In genomic region chr9:88998911-88999310, GRCh38 we compare ENCODE assay signal across 14 cellular contexts. TPM values are rescaled to one million over a fixed set of nuclear protein-coding genes. Genes with fewer than 3 reads are reported as not detected.
DNase-seq lines count a peak whose midpoint lies in the region; ATAC-seq, FAIRE-seq and TF ChIP-seq lines count a peak whose summit lies in the region.
"Had no signal": no experiment of that assay in that cellular context is flagged by ENCODE, and none has a peak within 500 bp of the region (broad histone marks: within the 10 kb centered on the region; RNA-seq: fewer than 3 reads in every experiment).

No MANE protein-coding gene starts in this region.

- intact Hi-C loops in endothelial cell of umbilical vein (cut with micrococcal nuclease): no loop called here
- intact Hi-C loops in transverse colon (cut with DNase I; ENCODE audit: low total_unique reads): no loop called here

- in situ Hi-C loops in transverse colon (cut with MboI; ENCODE audit: low pct_ligation_motif_present in 1 of 4, low pct_unique_long_range_greater_than_20kb in 1 of 4, low sequenced_read_pairs in 3 of 4): loop anchor here in 1 of 4 donors (25.0 kb wide), 1 partner anchor 1312 kb away; no protein-coding TSS in a partner anchor

- 64 to 79% methylated on average over 9 of the region's 9 CpGs for WGBS in lung, 2 donors
- WGBS in transverse colon (ENCODE audit: low coverage in 1 of 2), 2 donors: 68% methylated on average over 9 of the region's 9 CpGs; no CpG with 5 or more reads in 1 of the 2 donors

- ATAC-seq in lung (ENCODE audit: insufficient read depth, low FRiP score): peak; percentile 36
- ATAC-seq: T-helper 17 cell had no signal

- H3K36me3 ChIP-seq in MG63 (peaks cover 81% of the 10 kb centered on the region), endothelial cell of umbilical vein (ENCODE audit: control insufficient read depth in 2 of 2, extremely low read depth in 1 of 2, insufficient read depth in 2 of 2, low read length in 2 of 2) (peaks cover 2 to 4% of the 10 kb centered on the region in 2 experiments), lung (ENCODE audit: control insufficient read depth in 2 of 2, insufficient read depth in 2 of 2, low read length in 2 of 2) (no peaks in the 10 kb centered on the region), transverse colon (no peaks in the 10 kb centered on the region)

- peaks cover 62% of the 10 kb centered on the region for H3K79me2 ChIP-seq in endothelial cell of umbilical vein (ENCODE audit: control insufficient read depth, insufficient read depth, low read length)

- H3K4me1 ChIP-seq in endothelial cell of umbilical vein (ENCODE audit: control insufficient read depth, extremely low read depth, insufficient read depth, low read length): peaks cover 14% of the 10 kb centered on the region
- peaks cover 2 to 4% of the 10 kb centered on the region in 2 donors for H3K4me1 ChIP-seq in lung (ENCODE audit: control insufficient read depth in 2 of 2, insufficient read depth in 2 of 2, low read length in 2 of 2)
- H3K4me1 ChIP-seq in transverse colon: peaks cover 7 to 31% (median 15%) of the 10 kb centered on the region in 4 donors

- H3K9me3 ChIP-seq in MG63 (no peaks in the 10 kb centered on the region), endothelial cell of umbilical vein (replicated peaks; ENCODE audit: control insufficient read depth, insufficient read depth, low read length) (no peaks in the 10 kb centered on the region), lung (ENCODE audit: control insufficient read depth in 2 of 2, insufficient read depth in 1 of 2, low read length in 1 of 2) (no peaks in the 10 kb centered on the region), transverse colon (no peaks in the 10 kb centered on the region)

- no peaks in the 10 kb centered on the region for H3K9me1 ChIP-seq in endothelial cell of umbilical vein (replicated peaks; ENCODE audit: control insufficient read depth, extremely low read depth, insufficient read depth, low read length)

- POLR2A ChIA-PET in endothelial cell of umbilical vein (lab: Charles Lee): no interaction called here

- no peak for TF ChIP-seq EP300 in transverse colon (IDR thresholded peaks at IDR 0.05; ENCODE audit: low read depth)

- no peak overlapping the region for H2AFZ ChIP-seq in endothelial cell of umbilical vein (ENCODE audit: low read depth, low read length)

- H3K9ac ChIP-seq in endothelial cell of umbilical vein (replicated peaks; ENCODE audit: extremely low read depth, insufficient read depth, low read length): no peak overlapping the region

- H3K27me3 ChIP-seq in MG63: no peaks in the 10 kb centered on the region
- H3K27me3 ChIP-seq in endothelial cell of umbilical vein (ENCODE audit: control insufficient read depth in 2 of 2, insufficient read depth in 2 of 2, low read length in 2 of 2): no peaks in the 10 kb centered on the region
- H3K27me3 ChIP-seq in lung (ENCODE audit: control insufficient read depth, insufficient read depth): no peaks in the 10 kb centered on the region
- no peaks in the 10 kb centered on the region for H3K27me3 ChIP-seq in transverse colon

- dilution Hi-C loops in endothelial cell of umbilical vein (cut with MboI; ENCODE audit: extremely low pct_ligation_motif_present, low sequenced_read_pairs): no loop called here

- CTCF ChIA-PET in endothelial cell of umbilical vein (lab: Charles Lee): interaction anchor here (0.6 to 1.3 kb wide), 4 partner anchors 217 to 420 kb away, joined by 3 to 9 read pairs (median 3); no protein-coding TSS in a partner anchor

- BruUV-seq in endothelial cell of umbilical vein (replicated peaks; lab: Mats Ljungman, UMichigan): no TSS peak

- TF ChIP-seq POLR2A in endothelial cell of umbilical vein (IDR thresholded peaks at IDR 0.05; ENCODE audit: low read depth, low read length) (no peak), transverse colon (IDR thresholded peaks at IDR 0.05) (no peak)

- no peaks in the 10 kb centered on the region for H4K20me1 ChIP-seq in endothelial cell of umbilical vein (replicated peaks; ENCODE audit: control insufficient read depth, extremely low read depth, insufficient read depth, low read length)

- DNase-seq in MG63 (peak; percentile 94), endothelial cell of umbilical vein (ENCODE audit: low read depth, low spot score) (peak; percentile 15), lung (ENCODE audit: low spot score) (peak; percentile 58), transverse colon (no peak), SW480 (ENCODE audit: low spot score) (no peak), cerebellar cortex (ENCODE audit: low spot score) (no peak), midbrain (lab: John Stamatoyannopoulos, UW) (no peak)
- DNase-seq: DND-41, H9, NCI-H1048, NCI-H774, T-helper 17 cell, trophoblast cell had no signal

- H3K27ac ChIP-seq in endothelial cell of umbilical vein (ENCODE audit: insufficient read depth, low read depth, low read length) (no peak overlapping the region), lung (ENCODE audit: low read depth in 1 of 2, low read length in 1 of 2) (no peak overlapping the region), transverse colon (peak overlapping the region; percentile 21 to 60 (median 45))

- FAIRE-seq in endothelial cell of umbilical vein (lab: Jason Lieb, UNC): no peak

- TF ChIP-seq CTCF in endothelial cell of umbilical vein (IDR thresholded peaks at IDR 0.05; ENCODE audit: extremely low read depth in 1 of 2, insufficient read depth in 1 of 2, low read depth in 1 of 2, low read length in 2 of 2) (no peak), lung (IDR thresholded peaks at IDR 0.05; ENCODE audit: control extremely low read depth, extremely low read depth) (no peak), transverse colon (IDR thresholded peaks at IDR 0.05) (no peak)

- H3K4me2 ChIP-seq in endothelial cell of umbilical vein (ENCODE audit: insufficient read depth, low read length): no peak overlapping the region

- H3K4me3 ChIP-seq in MG63 (no peak overlapping the region), endothelial cell of umbilical vein (replicated peaks in 1 of 3; ENCODE audit: insufficient read depth in 1 of 3, low read depth in 1 of 3, low read length in 3 of 3) (no peak overlapping the region), lung (no peak overlapping the region), transverse colon (no peak overlapping the region)

TF ChIP-seq in endothelial cell of umbilical vein, 7 proteins besides CTCF, POLR2A, EP300 and RAD21:
- TF ChIP-seq MAX (IDR thresholded peaks at IDR 0.05; ENCODE audit: insufficient read depth, insufficient read length) (no peak), MYC (IDR thresholded peaks at IDR 0.05; ENCODE audit: low read depth, low read length) (no peak), FOS (IDR thresholded peaks at IDR 0.05; ENCODE audit: borderline replicate concordance, insufficient read depth, low read length) (no peak), JUN (IDR thresholded peaks at IDR 0.05; ENCODE audit: borderline replicate concordance, insufficient read depth, insufficient read length, low read depth) (no peak), POLR2AphosphoS5 (IDR thresholded peaks at IDR 0.05; ENCODE audit: insufficient read depth, low read depth, low read length) (no peak), EZH2 (IDR thresholded peaks at IDR 0.05; ENCODE audit: borderline replicate concordance, low read depth, low read length, severe bottlenecking) (no peak), GATA2 (IDR thresholded peaks at IDR 0.05; ENCODE audit: insufficient read depth, insufficient read length, low read depth, low read length) (no peak)

RNA-seq across cellular contexts. Expression of gene S1PR3, which starts 7.6 kb away (rescaled TPM):
- 38.7 and 45.1 TPM in 2 replicates for total RNA-seq in MG63 (2014; rRNA removed; shearing (Covaris generic); ENCODE audit: low replicate concordance)
- total RNA-seq in endothelial cell of umbilical vein (18.9 and 25.8 TPM in 2 replicates), lung (10 to 100 TPM; 14.5 to 38.7 TPM), transverse colon (10 to 100 TPM in 2 of 4 donors, 1 to 10 TPM in 2; 2.0 to 13.5 (median 8.3) TPM)
- polyA plus RNA-seq in endothelial cell of umbilical vein (11.3 and 12.5 TPM in 2 replicates), lung (10 to 100 TPM in 1 of 2 donors, 1 to 10 TPM in 1; 2.8 to 14.0 TPM)
- 8.1 and 8.2 TPM in 2 replicates for polyA plus RNA-seq in endothelial cell of umbilical vein (2011; cell fraction: cytosol; rRNA removed)
- 4.9 and 5.8 TPM in 2 replicates for polyA plus RNA-seq in endothelial cell of umbilical vein (2011; cell fraction: nucleus; rRNA removed)
- polyA plus RNA-seq in endothelial cell of umbilical vein (2012): 38.8 and 39.5 TPM in 2 replicates
- polyA minus RNA-seq in endothelial cell of umbilical vein: 28.9 and 29.6 TPM in 2 replicates
- polyA minus RNA-seq in endothelial cell of umbilical vein (2011; cell fraction: cytosol; rRNA and poly(A)+ RNA removed): 11.6 TPM
- polyA minus RNA-seq in endothelial cell of umbilical vein (2011; cell fraction: nucleus; rRNA and poly(A)+ RNA removed): 10.6 and 11.3 TPM in 2 replicates
- total RNA-seq: natural killer cell treated with Interleukin-12 subunit alpha and Interleukin-12 subunit beta and Interleukin-15 and Interleukin-18, amount 100 ng/mL, for 72 hours had no signal

Comparison
In these comparisons a context has a peak if more than half of its experiments do, and no peak if none do; other contexts are left out.
1. DNase-seq: peak in MG63 (single experiment), endothelial cell of umbilical vein (single experiment) and lung (single experiment); none in transverse colon (single experiment), SW480 (single experiment), cerebellar cortex (single experiment) and midbrain (single experiment).
2. H3K27ac ChIP-seq: peak in transverse colon (4 of 4); none in endothelial cell of umbilical vein (single experiment) and lung (0 of 2).